In genomic region chr3:186261638-186262037, GRCh38 we compare ENCODE assay signal across 14 cellular contexts.
DNase-seq lines count a peak whose midpoint lies in the region; ATAC-seq, FAIRE-seq and TF ChIP-seq lines count a peak whose summit lies in the region.
"Had no signal": no experiment of that assay in that cellular context is flagged by ENCODE, and none has a peak within 500 bp of the region (broad histone marks: within the 10 kb centered on the region; RNA-seq: fewer than 3 reads in every experiment).

No MANE protein-coding gene starts in this region.

- no peaks in the 10 kb centered on the region; the same call in 2 of the 3 replicates for H3K4me1 ChIP-seq in A549
- H3K4me1 ChIP-seq: pancreas, testis had no signal

- CTCF ChIA-PET in A549 (lab: Yijun Ruan, JAX): interaction anchor here (0.9 to 6.1 kb wide), 6 partner anchors 9 to 318 kb away, joined by 3 to 83 read pairs (median 3); no protein-coding TSS in a partner anchor

- H3K27ac ChIP-seq in A549: no peak overlapping the region
- H3K27ac ChIP-seq: pancreas, SJSA1, testis had no signal

- FAIRE-seq in A549 (lab: Jason Lieb, UNC) (no peak), GM12891 (lab: Jason Lieb, UNC) (no peak)
- FAIRE-seq: pancreas had no signal

- no peak overlapping the region for H3K4me2 ChIP-seq in A549

- in situ Hi-C loops in G401 (cut with HindIII; ENCODE audit: low sequenced_read_pairs): no loop called here

- ATAC-seq in A549: no peak
- ATAC-seq: left cardiac atrium, pancreas had no signal

- peak in 1 of 2 experiments; percentile 8; a peak in 1 of 5 replicates for TF ChIP-seq RAD21 in A549 (conservative IDR thresholded peaks at IDR 0.05 in 1 of 2, IDR thresholded peaks at IDR 0.05 in 1 of 2)

- no peak overlapping the region for H3K4me3 ChIP-seq in A549
- H3K4me3 ChIP-seq in epithelial cell of proximal tubule (ENCODE audit: low read depth, low read length): no peak overlapping the region
- H3K4me3 ChIP-seq: pancreas, SJSA1, testis had no signal

- TF ChIP-seq POLR2A in A549 (IDR thresholded peaks at IDR 0.05; ENCODE audit: low read length): no peak
- TF ChIP-seq POLR2A in GM12891 (IDR thresholded peaks at IDR 0.05; ENCODE audit: low read depth, low read length): no peak

- H3K9me3 ChIP-seq in A549: no peaks in the 10 kb centered on the region
- H3K9me3 ChIP-seq: pancreas, SJSA1, testis had no signal

- DNase-seq in A549 (ENCODE audit: low read depth in 1 of 2, low spot score in 1 of 2) (no peak), GM10266 (ENCODE audit: extremely low spot score) (peak; percentile 51), NCI-H1694 treated with DMSO at 0.1 percent for 48 hours (lab: John Stamatoyannopoulos, UW) (peak; percentile 19), epithelial cell of proximal tubule (ENCODE audit: low read depth) (no peak), GM12891 (ENCODE audit: insufficient read length, low spot score) (no peak), G401 (ENCODE audit: low spot score) (no peak), nucleus accumbens (lab: John Stamatoyannopoulos, UW) (no peak)
- DNase-seq in activated naive CD4-positive, alpha-beta T cell treated with Interleukin-2 at 50 U/mL for 16 hours: no peak
- DNase-seq: CD4-positive, alpha-beta memory T cell; left cardiac atrium; NCI-H2081; pancreas; testis had no signal

- peak; percentile 22; the same call in 2 of the 3 replicates for TF ChIP-seq CTCF in A549 (IDR thresholded peaks at IDR 0.05)
- TF ChIP-seq CTCF in GM10266 (IDR thresholded peaks at IDR 0.05; ENCODE audit: control insufficient read depth, insufficient read depth, low read depth, missing control alignments): peak; percentile 43
- TF ChIP-seq CTCF in epithelial cell of proximal tubule (conservative IDR thresholded peaks at IDR 0.05; ENCODE audit: low read depth, low read length): peak; percentile 31

- no peak for TF ChIP-seq EP300 in A549 (IDR thresholded peaks at IDR 0.05)

- POLR2A ChIA-PET in A549 (lab: Yijun Ruan, JAX): no interaction called here

- 48% methylated on average over 7 of the region's 9 CpGs for WGBS in A549 (ENCODE audit: missing lambda C conversion rate)

TF ChIP-seq in A549, 52 proteins besides CTCF, POLR2A, EP300 and RAD21 (continues in another document):
- TF ChIP-seq, protein P1, sequence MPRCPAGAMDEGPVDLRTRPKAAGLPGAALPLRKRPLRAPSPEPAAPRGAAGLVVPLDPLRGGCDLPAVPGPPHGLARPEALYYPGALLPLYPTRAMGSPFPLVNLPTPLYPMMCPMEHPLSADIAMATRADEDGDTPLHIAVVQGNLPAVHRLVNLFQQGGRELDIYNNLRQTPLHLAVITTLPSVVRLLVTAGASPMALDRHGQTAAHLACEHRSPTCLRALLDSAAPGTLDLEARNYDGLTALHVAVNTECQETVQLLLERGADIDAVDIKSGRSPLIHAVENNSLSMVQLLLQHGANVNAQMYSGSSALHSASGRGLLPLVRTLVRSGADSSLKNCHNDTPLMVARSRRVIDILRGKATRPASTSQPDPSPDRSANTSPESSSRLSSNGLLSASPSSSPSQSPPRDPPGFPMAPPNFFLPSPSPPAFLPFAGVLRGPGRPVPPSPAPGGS (IDR thresholded peaks at IDR 0.05): no peak
- no peak for TF ChIP-seq HEYL (CRISPR knock-in tag; IDR thresholded peaks at IDR 0.05)
- no peak for TF ChIP-seq MYC (IDR thresholded peaks at IDR 0.05; ENCODE audit: borderline replicate concordance, low read length)
- TF ChIP-seq EHF (CRISPR knock-in tag; IDR thresholded peaks at IDR 0.05): no peak
- TF ChIP-seq, protein P2, sequence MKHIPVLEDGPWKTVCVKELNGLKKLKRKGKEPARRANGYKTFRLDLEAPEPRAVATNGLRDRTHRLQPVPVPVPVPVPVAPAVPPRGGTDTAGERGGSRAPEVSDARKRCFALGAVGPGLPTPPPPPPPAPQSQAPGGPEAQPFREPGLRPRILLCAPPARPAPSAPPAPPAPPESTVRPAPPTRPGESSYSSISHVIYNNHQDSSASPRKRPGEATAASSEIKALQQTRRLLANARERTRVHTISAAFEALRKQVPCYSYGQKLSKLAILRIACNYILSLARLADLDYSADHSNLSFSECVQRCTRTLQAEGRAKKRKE (CRISPR knock-in tag; IDR thresholded peaks at IDR 0.05; ENCODE audit: low read depth): no peak
- TF ChIP-seq ZFP36 (IDR thresholded peaks at IDR 0.05; ENCODE audit: borderline replicate concordance, partially characterized antibody): no peak
- no peak for TF ChIP-seq CEBPB (IDR thresholded peaks at IDR 0.05)
- no peak for TF ChIP-seq TFCP2L1 (CRISPR knock-in tag; IDR thresholded peaks at IDR 0.05)
- no peak for TF ChIP-seq NR3C1 (IDR thresholded peaks at IDR 0.05)
- TF ChIP-seq HMGXB4 (CRISPR knock-in tag; IDR thresholded peaks at IDR 0.05; ENCODE audit: borderline replicate concordance): no peak
- no peak for TF ChIP-seq CHD4 (IDR thresholded peaks at IDR 0.05; ENCODE audit: borderline replicate concordance)
- TF ChIP-seq TP53 (CRISPR knock-in tag; IDR thresholded peaks at IDR 0.05): no peak
- TF ChIP-seq RCOR1 (IDR thresholded peaks at IDR 0.05; ENCODE audit: low read depth, low read length): no peak
- no peak for TF ChIP-seq HOXB5 (CRISPR knock-in tag; IDR thresholded peaks at IDR 0.05)
- TF ChIP-seq ZSCAN20 (CRISPR knock-in tag; IDR thresholded peaks at IDR 0.05): no peak
- no peak for TF ChIP-seq GATA3 (IDR thresholded peaks at IDR 0.05; ENCODE audit: borderline replicate concordance)
- TF ChIP-seq ZC3H11A (IDR thresholded peaks at IDR 0.05): no peak
- no peak for TF ChIP-seq KDM5A (IDR thresholded peaks at IDR 0.05)

TF ChIP-seq in GM12891, 5 proteins besides CTCF, POLR2A, EP300 and RAD21:
- TF ChIP-seq PAX5 (IDR thresholded peaks at IDR 0.05; ENCODE audit: insufficient read depth, low read length, severe bottlenecking): no peak
- no peak for TF ChIP-seq TAF1 (IDR thresholded peaks at IDR 0.05; ENCODE audit: low read depth, low read length)
- no peak for TF ChIP-seq SPI1 (IDR thresholded peaks at IDR 0.05; ENCODE audit: low read depth, low read length)

Comparison
In these comparisons a context has a peak if more than half of its experiments do, and no peak if none do; other contexts are left out.
1. DNase-seq: peak in GM10266 (single experiment) and NCI-H1694 treated with DMSO at 0.1 percent for 48 hours (single experiment); none in A549 (0 of 2), epithelial cell of proximal tubule (single experiment), GM12891 (single experiment), activated naive CD4-positive, alpha-beta T cell treated with Interleukin-2 at 50 U/mL for 16 hours (single experiment), G401 (single experiment) and nucleus accumbens (0 of 56).
2. Peak in every context shown above with its lines, with median percentiles within 50 percentile points of each other: CTCF ChIP-seq.